In genomic region chrX:6163761-6164160, GRCh38 we compare ENCODE assay signal across 23 cellular contexts.
"Had no signal": no experiment of that assay in that cellular context is flagged by ENCODE, and none has a peak within 500 bp of the region (broad histone marks: within the 10 kb centered on the region; RNA-seq: fewer than 3 reads in every experiment).

No MANE protein-coding gene starts in this region.

- H3K27me3 Mint-ChIP-seq: activated B cell treated with CpG ODN at 0.5 μM for 24 hours; activated CD4-positive, alpha-beta T cell treated with anti-CD3 and anti-CD28 coated beads, Interleukin-2, amount 10 ng/mL, durations not matched to agents 24 days and 14 days; activated CD8-positive, alpha-beta memory T cell treated with anti-CD3 and anti-CD28 coated beads, Interleukin-2, amount 10 ng/mL, durations not matched to agents 7 days and 5 days; activated naive CD4-positive, alpha-beta T cell treated with anti-CD3 and anti-CD28 coated beads, Interleukin-2, amount 50 U/mL, for 24 hours; activated T-cell treated with anti-CD3 and anti-CD28 coated beads, Interleukin-2, amount 50 U/mL, for 24 hours; brain had no signal

- H3K36me3 Mint-ChIP-seq: activated CD8-positive, alpha-beta memory T cell treated with anti-CD3 and anti-CD28 coated beads, Interleukin-2, amount 10 ng/mL, durations not matched to agents 7 days and 5 days; activated naive CD4-positive, alpha-beta T cell treated with anti-CD3 and anti-CD28 coated beads, Interleukin-2, amount 50 U/mL, for 24 hours had no signal

- FAIRE-seq: K562, TTC549 had no signal

- H3K9me3 Mint-ChIP-seq: activated B cell treated with CpG ODN at 0.5 μM for 24 hours; activated CD4-positive, alpha-beta T cell treated with anti-CD3 and anti-CD28 coated beads, Interleukin-2, amount 10 ng/mL, durations not matched to agents 24 days and 14 days; activated naive CD4-positive, alpha-beta T cell treated with anti-CD3 and anti-CD28 coated beads, Interleukin-2, amount 50 U/mL, for 24 hours; activated T-cell treated with anti-CD3 and anti-CD28 coated beads, Interleukin-2, amount 50 U/mL, for 24 hours; activated T-helper 1 cell treated with anti-CD3 and anti-CD28 coated beads, Interleukin-12 subunit alpha, Interleukin-12 subunit beta, Interleukin-2, Interleukin-4 antibody, amounts not matched to agents 30 ng/mL and 10 ng/mL and 1 ng/mL, durations not matched to agents 14 hours and 24 hours and 36 hours; T-helper 1 cell treated with Interleukin-12 subunit alpha and Interleukin-12 subunit beta and Interleukin-4 antibody, amounts not matched to agents 30 μg/mL and 1 μg/mL, for 36 hours had no signal

- H3K36me3 ChIP-seq: cardiac muscle cell had no signal

- ATAC-seq: activated CD8-positive, alpha-beta memory T cell treated with anti-CD3 and anti-CD28 coated beads, Interleukin-2, amount 10 ng/mL, durations not matched to agents 7 days and 5 days; K562 had no signal

- DNase-seq: activated B cell treated with CpG ODN at 0.5 μM for 24 hours; activated CD4-positive, alpha-beta T cell treated with anti-CD3 and anti-CD28 coated beads for 1 hour; activated CD4-positive, alpha-beta T cell treated with anti-CD3 and anti-CD28 coated beads, Interleukin-2, amount 10 ng/mL, durations not matched to agents 24 days and 14 days; activated CD4-positive, alpha-beta T cell treated with anti-CD3 and anti-CD28 coated beads, Interleukin-2, amount 50 U/mL, for 48 hours; activated CD8-positive, alpha-beta memory T cell treated with anti-CD3 and anti-CD28 coated beads, Interleukin-2, amount 10 ng/mL, durations not matched to agents 7 days and 5 days; activated effector memory CD4-positive, alpha-beta T cell treated with Interleukin-2 at 50 U/mL for 16 hours; activated naive CD4-positive, alpha-beta T cell; activated T-cell treated with anti-CD3 and anti-CD28 coated beads, Interleukin-2, amount 50 U/mL, for 24 hours; aorta; NCI-H1092; NCI-H1417; NCI-H1930; NCI-H510A treated with DMSO at 0.1 percent for 48 hours; SHP77 treated with DMSO at 0.1 percent for 48 hours; T-helper 9 cell had no signal

- H3K4me1 Mint-ChIP-seq: activated B cell treated with CpG ODN at 0.5 μM for 24 hours; activated CD4-positive, alpha-beta T cell treated with anti-CD3 and anti-CD28 coated beads, Interleukin-2, amount 10 ng/mL, durations not matched to agents 24 days and 14 days; activated CD8-positive, alpha-beta memory T cell treated with anti-CD3 and anti-CD28 coated beads, Interleukin-2, amount 10 ng/mL, durations not matched to agents 7 days and 5 days; activated naive CD4-positive, alpha-beta T cell treated with anti-CD3 and anti-CD28 coated beads, Interleukin-2, amount 50 U/mL, for 24 hours had no signal

- H3K27ac ChIP-seq: cardiac muscle cell, PC-9 had no signal

- H3K4me3 Mint-ChIP-seq: activated B cell treated with CpG ODN at 0.5 μM for 24 hours; activated CD4-positive, alpha-beta T cell treated with anti-CD3 and anti-CD28 coated beads, Interleukin-2, amount 10 ng/mL, durations not matched to agents 24 days and 14 days; activated CD8-positive, alpha-beta memory T cell treated with anti-CD3 and anti-CD28 coated beads, Interleukin-2, amount 10 ng/mL, durations not matched to agents 7 days and 5 days; activated naive CD4-positive, alpha-beta T cell treated with anti-CD3 and anti-CD28 coated beads, Interleukin-2, amount 50 U/mL, for 24 hours; activated T-cell treated with anti-CD3 and anti-CD28 coated beads, Interleukin-2, amount 50 U/mL, for 24 hours; activated T-helper 1 cell treated with anti-CD3 and anti-CD28 coated beads, Interleukin-12 subunit alpha, Interleukin-12 subunit beta, Interleukin-2, Interleukin-4 antibody, amounts not matched to agents 30 ng/mL and 10 ng/mL and 1 ng/mL, durations not matched to agents 14 hours and 24 hours and 36 hours; brain; T-helper 1 cell treated with Interleukin-12 subunit alpha and Interleukin-12 subunit beta and Interleukin-4 antibody, amounts not matched to agents 30 μg/mL and 1 μg/mL, for 36 hours had no signal

- H3K27me3 ChIP-seq: cardiac muscle cell had no signal

- H3K4me2 ChIP-seq: PC-9 had no signal

- H2AFZ ChIP-seq: PC-9 had no signal

- H3K4me3 ChIP-seq: cardiac muscle cell, K562, PC-9 had no signal

- H3K27ac Mint-ChIP-seq: activated B cell treated with CpG ODN at 0.5 μM for 24 hours; activated CD4-positive, alpha-beta T cell treated with anti-CD3 and anti-CD28 coated beads, Interleukin-2, amount 10 ng/mL, durations not matched to agents 24 days and 14 days; activated CD8-positive, alpha-beta memory T cell treated with anti-CD3 and anti-CD28 coated beads, Interleukin-2, amount 10 ng/mL, durations not matched to agents 7 days and 5 days; activated naive CD4-positive, alpha-beta T cell treated with anti-CD3 and anti-CD28 coated beads, Interleukin-2, amount 50 U/mL, for 24 hours; activated T-cell treated with anti-CD3 and anti-CD28 coated beads, Interleukin-2, amount 50 U/mL, for 24 hours; activated T-helper 1 cell treated with anti-CD3 and anti-CD28 coated beads, Interleukin-12 subunit alpha, Interleukin-12 subunit beta, Interleukin-2, Interleukin-4 antibody, amounts not matched to agents 30 ng/mL and 10 ng/mL and 1 ng/mL, durations not matched to agents 14 hours and 24 hours and 36 hours; T-helper 1 cell treated with Interleukin-12 subunit alpha and Interleukin-12 subunit beta and Interleukin-4 antibody, amounts not matched to agents 30 μg/mL and 1 μg/mL, for 36 hours had no signal
